13 cellular contexts compared by ENCODE assay signal in genomic region chr11:101584129-101584515, GRCh38. TPM values are rescaled to one million over a fixed set of nuclear protein-coding genes. Genes with fewer than 3 reads are reported as not detected.
A peak's percentile ranks its signal among the peaks of the same experiment; 100 is the strongest.
DNase-seq lines count a peak whose midpoint lies in the region; ATAC-seq, FAIRE-seq and TF ChIP-seq lines count a peak whose summit lies in the region.
"Had no signal": no experiment of that assay in that cellular context is flagged by ENCODE, and none has a peak within 500 bp of the region (broad histone marks: within the 10 kb centered on the region; RNA-seq: fewer than 3 reads in every experiment).

No MANE protein-coding gene starts in this region.

- H3K9me3 ChIP-seq in A549 (no peaks in the 10 kb centered on the region; the same call in 2 of the 3 replicates), ascending aorta (no peaks in the 10 kb centered on the region)
- H3K9me3 ChIP-seq: SK-N-SH had no signal

- 66% methylated on average over 8 of the region's 8 CpGs for WGBS in A549 (ENCODE audit: missing lambda C conversion rate)

- TF ChIP-seq RAD21 in A549 (conservative IDR thresholded peaks at IDR 0.05 in 1 of 2, IDR thresholded peaks at IDR 0.05 in 1 of 2), result no peak

- no peaks in the 10 kb centered on the region for H3K4me1 ChIP-seq in A549
- H3K4me1 ChIP-seq in ascending aorta, result no peaks in the 10 kb centered on the region

- no peak for DNase-seq in A549 (ENCODE audit: low read depth in 1 of 2, low spot score in 1 of 2)
- DNase-seq in ascending aorta (ENCODE audit: low spot score in 2 of 2), result no peak
- DNase-seq in retinal pigment epithelial cell (ENCODE audit: low read depth), result no peak
- DNase-seq in activated effector memory CD4-positive, alpha-beta T cell treated with Interleukin-2 at 50 U/mL for 16 hours, result no peak
- no peak for DNase-seq in NCI-H524 treated with DMSO at 0.1 percent for 48 hours (lab: John Stamatoyannopoulos, UW)
- DNase-seq: activated T-cell treated with anti-CD3 and anti-CD28 coated beads, Interleukin-2, amount 50 U/mL, for 4 hours; GOT3; NCI-H1417 treated with DMSO at 0.1 percent for 48 hours had no signal

- no peaks in the 10 kb centered on the region for H3K36me3 ChIP-seq in ascending aorta

- no peak for FAIRE-seq in A549 (lab: Jason Lieb, UNC)

- TF ChIP-seq CTCF in A549 (IDR thresholded peaks at IDR 0.05), result no peak
- no peak for TF ChIP-seq CTCF in ascending aorta (IDR thresholded peaks at IDR 0.05)
- no peak for TF ChIP-seq CTCF in retinal pigment epithelial cell (conservative IDR thresholded peaks at IDR 0.05; ENCODE audit: low read depth, low read length)

- ATAC-seq in A549, result no peak
- no peak for ATAC-seq in GM19328 (IDR thresholded peaks at IDR 0.05; ENCODE audit: unreplicated experiment)
- no peak for ATAC-seq in HG03442 (IDR thresholded peaks at IDR 0.05; ENCODE audit: unreplicated experiment)
- ATAC-seq: activated T-cell treated with anti-CD3 and anti-CD28 coated beads, Interleukin-2, amount 50 U/mL, for 4 hours; left lobe of liver had no signal

- POLR2A ChIA-PET in A549 (lab: Yijun Ruan, JAX), result no interaction called here

- intact Hi-C loops in ascending aorta (cut with DNase I), result no loop called here

- CTCF ChIA-PET in A549 (lab: Yijun Ruan, JAX), result no interaction called here

- H3K4me2 ChIP-seq in A549, result peak overlapping the region; percentile 100
- H3K4me2 ChIP-seq: SK-N-SH had no signal

- H3K27me3 ChIP-seq in ascending aorta, result no peaks in the 10 kb centered on the region

- H3K27ac ChIP-seq in A549 (no peak overlapping the region), ascending aorta (peak overlapping the region in 1 of 2 donors; percentile 35)

- no peak for TF ChIP-seq POLR2A in A549 (IDR thresholded peaks at IDR 0.05; ENCODE audit: low read length)

- TF ChIP-seq EP300 in A549 (IDR thresholded peaks at IDR 0.05), result no peak

- H3K4me3 ChIP-seq in A549 (peak overlapping the region; percentile 71), ascending aorta (peak overlapping the region; percentile 64 to 67), iPS-11a (ENCODE audit: low read depth, low read length) (peak overlapping the region; percentile 69), retinal pigment epithelial cell (ENCODE audit: low read length) (peak overlapping the region; percentile 38)

TF ChIP-seq in A549, 52 proteins besides CTCF, POLR2A, EP300 and RAD21:
- TF ChIP-seq TFCP2L1 (CRISPR knock-in tag; IDR thresholded peaks at IDR 0.05) (no peak), FOSB (CRISPR knock-in tag; IDR thresholded peaks at IDR 0.05) (no peak), E2F6 (IDR thresholded peaks at IDR 0.05; ENCODE audit: borderline replicate concordance, low read depth) (no peak), NR3C1 (IDR thresholded peaks at IDR 0.05) (no peak), RNF2 (IDR thresholded peaks at IDR 0.05; ENCODE audit: borderline replicate concordance, low read depth) (no peak), PBX3 (IDR thresholded peaks at IDR 0.05) (no peak), MAZ (IDR thresholded peaks at IDR 0.05; ENCODE audit: borderline replicate concordance, low read depth, low read length) (no peak), ZC3H11A (IDR thresholded peaks at IDR 0.05) (no peak), PHF8 (IDR thresholded peaks at IDR 0.05; ENCODE audit: borderline replicate concordance, low read depth) (no peak), ZSCAN20 (CRISPR knock-in tag; IDR thresholded peaks at IDR 0.05) (no peak), CHD2 (IDR thresholded peaks at IDR 0.05; ENCODE audit: low read length, partially characterized antibody) (no peak), FOXS1 (CRISPR knock-in tag; IDR thresholded peaks at IDR 0.05) (no peak), NFE2L2 (conservative IDR thresholded peaks at IDR 0.05; ENCODE audit: low read length) (no peak), EHMT2 (IDR thresholded peaks at IDR 0.05; ENCODE audit: low read depth) (no peak), HMGXB4 (CRISPR knock-in tag; IDR thresholded peaks at IDR 0.05; ENCODE audit: borderline replicate concordance) (no peak), FOSL2 (IDR thresholded peaks at IDR 0.05) (no peak), FOSL2 (CRISPR knock-in tag; IDR thresholded peaks at IDR 0.05) (no peak), EHF (CRISPR knock-in tag; IDR thresholded peaks at IDR 0.05) (no peak), USF2 (IDR thresholded peaks at IDR 0.05) (no peak)
- TF ChIP-seq, protein P1, sequence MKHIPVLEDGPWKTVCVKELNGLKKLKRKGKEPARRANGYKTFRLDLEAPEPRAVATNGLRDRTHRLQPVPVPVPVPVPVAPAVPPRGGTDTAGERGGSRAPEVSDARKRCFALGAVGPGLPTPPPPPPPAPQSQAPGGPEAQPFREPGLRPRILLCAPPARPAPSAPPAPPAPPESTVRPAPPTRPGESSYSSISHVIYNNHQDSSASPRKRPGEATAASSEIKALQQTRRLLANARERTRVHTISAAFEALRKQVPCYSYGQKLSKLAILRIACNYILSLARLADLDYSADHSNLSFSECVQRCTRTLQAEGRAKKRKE (CRISPR knock-in tag; IDR thresholded peaks at IDR 0.05; ENCODE audit: low read depth), result no peak
- TF ChIP-seq, protein P2, sequence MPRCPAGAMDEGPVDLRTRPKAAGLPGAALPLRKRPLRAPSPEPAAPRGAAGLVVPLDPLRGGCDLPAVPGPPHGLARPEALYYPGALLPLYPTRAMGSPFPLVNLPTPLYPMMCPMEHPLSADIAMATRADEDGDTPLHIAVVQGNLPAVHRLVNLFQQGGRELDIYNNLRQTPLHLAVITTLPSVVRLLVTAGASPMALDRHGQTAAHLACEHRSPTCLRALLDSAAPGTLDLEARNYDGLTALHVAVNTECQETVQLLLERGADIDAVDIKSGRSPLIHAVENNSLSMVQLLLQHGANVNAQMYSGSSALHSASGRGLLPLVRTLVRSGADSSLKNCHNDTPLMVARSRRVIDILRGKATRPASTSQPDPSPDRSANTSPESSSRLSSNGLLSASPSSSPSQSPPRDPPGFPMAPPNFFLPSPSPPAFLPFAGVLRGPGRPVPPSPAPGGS (IDR thresholded peaks at IDR 0.05), result no peak

RNA-seq across cellular contexts. Expression of gene TRPC6, which starts 0.3 kb away (rescaled TPM):
- 1.0 and 1.2 TPM in 2 replicates for polyA plus RNA-seq in A549 (2011; rRNA removed)
- 0.18 and 0.20 TPM in 2 replicates for polyA plus RNA-seq in A549 (2012; cell fraction: cytosol; rRNA removed)
- polyA plus RNA-seq in A549 (2012; cell fraction: nucleus; rRNA removed), result 0.22 and 0.28 TPM in 2 replicates
- polyA plus RNA-seq in A549 (2017; fragmentation: RNase III; extraction: RNeasy Plus Mini Kit Qiagen cat#74134 plus additional on column Dnase treatment), result 0.26 to 0.70 TPM (median 0.30 TPM) in 3 replicates
- polyA minus RNA-seq in A549 (2011; rRNA and poly(A)+ RNA removed), result 1.7 and 2.7 TPM in 2 replicates
- total RNA-seq in ascending aorta, result 4.8 TPM
- total RNA-seq: activated T-cell treated with anti-CD3 and anti-CD28 coated beads, Interleukin-2, amount 50 U/mL, for 4 hours; left lobe of liver had no signal
- polyA plus RNA-seq: SK-N-SH had no signal
